13 cellular contexts compared by ENCODE assay signal in the genomic region with DNA sequence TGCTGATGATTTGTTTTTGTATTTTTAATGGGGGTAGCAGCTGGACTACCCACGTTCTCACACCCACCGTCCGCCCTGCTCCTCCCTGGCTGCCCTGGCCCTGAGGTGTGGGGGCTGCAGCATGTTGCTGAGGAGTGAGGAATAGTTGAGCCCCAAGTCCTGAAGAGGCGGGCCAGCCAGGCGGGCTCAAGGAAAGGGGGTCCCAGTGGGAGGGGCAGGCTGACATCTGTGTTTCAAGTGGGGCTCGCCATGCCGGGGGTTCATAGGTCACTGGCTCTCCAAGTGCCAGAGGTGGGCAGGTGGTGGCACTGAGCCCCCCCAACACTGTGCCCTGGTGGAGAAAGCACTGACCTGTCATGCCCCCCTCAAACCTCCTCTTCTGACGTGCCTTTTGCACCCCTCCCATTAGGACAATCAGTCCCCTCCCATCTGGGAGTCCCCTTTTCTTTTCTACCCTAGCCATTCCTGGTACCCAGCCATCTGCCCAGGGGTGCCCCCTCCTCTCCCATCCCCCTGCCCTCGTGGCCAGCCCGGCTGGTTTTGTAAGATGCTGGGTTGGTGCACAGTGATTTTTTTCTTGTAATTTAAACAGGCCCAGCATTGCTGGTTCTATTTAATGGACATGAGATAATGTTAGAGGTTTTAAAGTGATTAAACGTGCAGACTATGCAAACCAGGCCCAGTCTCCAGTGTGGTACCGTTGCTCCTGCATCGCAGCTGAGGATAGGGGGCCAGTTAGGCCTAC. TPM values are rescaled to one million over a fixed set of nuclear protein-coding genes. Genes with fewer than 3 reads are reported as not detected.
DNase-seq lines count a peak whose midpoint lies in the region; ATAC-seq and TF ChIP-seq lines count a peak whose summit lies in the region.
"Had no signal": no experiment of that assay in that cellular context is flagged by ENCODE, and none has a peak within 500 bp of the region (broad histone marks: within the 10 kb centered on the region; RNA-seq: fewer than 3 reads in every experiment).

No MANE protein-coding gene starts in this region.

- no peaks in the 10 kb centered on the region for H3K9me3 Mint-ChIP-seq in stimulated activated naive CD8-positive, alpha-beta T cell treated with anti-CD3 and anti-CD28 coated beads, Interleukin-15, Interleukin-2, amounts not matched to agents 100 ng/mL and 50 ng/mL, for 24 hours
- no peaks in the 10 kb centered on the region for H3K9me3 Mint-ChIP-seq in endothelial cell (ENCODE audit: unreplicated experiment)
- H3K9me3 Mint-ChIP-seq: CD4-positive, alpha-beta memory T cell had no signal

- H3K4me3 Mint-ChIP-seq in stimulated activated naive CD8-positive, alpha-beta T cell treated with anti-CD3 and anti-CD28 coated beads, Interleukin-15, Interleukin-2, amounts not matched to agents 100 ng/mL and 50 ng/mL, for 24 hours = no peak overlapping the region
- no peak overlapping the region for H3K4me3 Mint-ChIP-seq in endothelial cell (ENCODE audit: unreplicated experiment)

- H3K27me3 ChIP-seq in osteoblast (ENCODE audit: insufficient read depth, low read length) = no peaks in the 10 kb centered on the region

- peaks cover 7% of the 10 kb centered on the region for H3K79me2 ChIP-seq in osteoblast (ENCODE audit: insufficient read depth, low read length)

- H3K4me1 Mint-ChIP-seq in stimulated activated naive CD8-positive, alpha-beta T cell treated with anti-CD3 and anti-CD28 coated beads, Interleukin-15, Interleukin-2, amounts not matched to agents 100 ng/mL and 50 ng/mL, for 24 hours (ENCODE audit: low read depth) = peaks cover 15% of the 10 kb centered on the region
- H3K4me1 Mint-ChIP-seq in endothelial cell (ENCODE audit: unreplicated experiment) = peaks cover 25% of the 10 kb centered on the region

- no peaks in the 10 kb centered on the region for H3K27me3 Mint-ChIP-seq in stimulated activated naive CD8-positive, alpha-beta T cell treated with anti-CD3 and anti-CD28 coated beads, Interleukin-15, Interleukin-2, amounts not matched to agents 100 ng/mL and 50 ng/mL, for 24 hours
- H3K27me3 Mint-ChIP-seq in endothelial cell (ENCODE audit: unreplicated experiment) = peaks cover 3% of the 10 kb centered on the region

- peaks cover 4% of the 10 kb centered on the region for H4K20me1 ChIP-seq in osteoblast (ENCODE audit: insufficient read depth, low read length)

- peak overlapping the region; percentile 40 for H3K27ac Mint-ChIP-seq in stimulated activated naive CD8-positive, alpha-beta T cell treated with anti-CD3 and anti-CD28 coated beads, Interleukin-15, Interleukin-2, amounts not matched to agents 100 ng/mL and 50 ng/mL, for 24 hours
- H3K27ac Mint-ChIP-seq in endothelial cell (ENCODE audit: unreplicated experiment) = peak overlapping the region; percentile 82

- H3K4me3 ChIP-seq in osteoblast (ENCODE audit: insufficient read depth, low read length) = no peak overlapping the region

- H3K36me3 Mint-ChIP-seq in stimulated activated naive CD8-positive, alpha-beta T cell treated with anti-CD3 and anti-CD28 coated beads, Interleukin-15, Interleukin-2, amounts not matched to agents 100 ng/mL and 50 ng/mL, for 24 hours (ENCODE audit: low read depth) = peaks cover 18% of the 10 kb centered on the region
- H3K36me3 Mint-ChIP-seq in endothelial cell (ENCODE audit: low read depth, unreplicated experiment) = peaks cover 20% of the 10 kb centered on the region

- TF ChIP-seq CTCF in endothelial cell (IDR thresholded peaks at IDR 0.05; ENCODE audit: unreplicated experiment) (no peak), osteoblast (IDR thresholded peaks at IDR 0.05; ENCODE audit: extremely low read depth, low read depth, low read length) (no peak)

- ATAC-seq in stimulated activated naive CD8-positive, alpha-beta T cell treated with anti-CD3 and anti-CD28 coated beads, Interleukin-15, Interleukin-2, amounts not matched to agents 100 U/mL and 50 U/mL, for 24 hours = no peak
- no peak for ATAC-seq in GM18502 (IDR thresholded peaks at IDR 0.05; ENCODE audit: poor library complexity, unreplicated experiment)
- no peak for ATAC-seq in HG03565 (IDR thresholded peaks at IDR 0.05; ENCODE audit: unreplicated experiment)
- ATAC-seq: Panc1 had no signal

- H3K27ac ChIP-seq in osteoblast (ENCODE audit: low read depth, low read length) = peak overlapping the region; percentile 70

- H3K36me3 ChIP-seq in osteoblast (ENCODE audit: insufficient read depth, low read length) = peaks cover 43% of the 10 kb centered on the region

- no peaks in the 10 kb centered on the region for H3K9me3 ChIP-seq in osteoblast (ENCODE audit: low read depth, low read length)

- H3K4me1 ChIP-seq in osteoblast (ENCODE audit: insufficient read depth, low read length) = peaks cover 26% of the 10 kb centered on the region

- DNase-seq in stimulated activated naive CD8-positive, alpha-beta T cell treated with anti-CD3 and anti-CD28 coated beads, Interleukin-15, Interleukin-2, amounts not matched to agents 100 U/mL and 50 U/mL, for 24 hours = no peak
- DNase-seq in endothelial cell (ENCODE audit: low spot score) (no peak), osteoblast (ENCODE audit: insufficient read length, low spot score, missing footprints) (peak; percentile 70), middle frontal gyrus (ENCODE audit: extremely low spot score, low spot score) (no peak), NCI-H2227 treated with DMSO at 0.1 percent for 48 hours (lab: John Stamatoyannopoulos, UW) (no peak)
- DNase-seq: activated CD8-positive, alpha-beta memory T cell treated with anti-CD3 and anti-CD28 coated beads for 24 hours; CD4-positive, alpha-beta memory T cell; cerebellar nuclear complex; NCI-H187 treated with DMSO at 0.1 percent for 48 hours had no signal

- H3K4me2 ChIP-seq in osteoblast (ENCODE audit: insufficient read depth, low read length) = no peak overlapping the region

- no peak overlapping the region for H2AFZ ChIP-seq in osteoblast (ENCODE audit: low read length)

RNA-seq across cellular contexts. Expression of gene FES, which starts 1.4 kb away (rescaled TPM):
- total RNA-seq in endothelial cell (ENCODE audit: unreplicated experiment) = 56.3 TPM
- 19.2 and 20.3 TPM in 2 replicates for total RNA-seq in osteoblast

RNA-seq across cellular contexts. Expression of gene FURIN, which starts 14.6 kb away (rescaled TPM):
- total RNA-seq in endothelial cell (ENCODE audit: unreplicated experiment) = 143 TPM
- 39.1 and 42.7 TPM in 2 replicates for total RNA-seq in osteoblast

RNA-seq across cellular contexts. Expression of gene MAN2A2, which starts 20.1 kb away (rescaled TPM):
- total RNA-seq in endothelial cell (ENCODE audit: unreplicated experiment) (72.2 TPM), osteoblast (15.2 and 20.0 TPM in 2 replicates)

RNA-seq across cellular contexts. Expression of gene HDDC3, which starts 49.4 kb away (rescaled TPM):
- total RNA-seq in endothelial cell (ENCODE audit: unreplicated experiment) = 14.5 TPM
- 8.8 and 11.6 TPM in 2 replicates for total RNA-seq in osteoblast

RNA-seq across cellular contexts. Expression of gene UNC45A, which starts 52.1 kb away (rescaled TPM):
- total RNA-seq in endothelial cell (ENCODE audit: unreplicated experiment) (102 TPM), osteoblast (72.5 and 74.9 TPM in 2 replicates)
